Comparison of ENCODE assay signal across 23 cellular contexts in the genomic region with DNA sequence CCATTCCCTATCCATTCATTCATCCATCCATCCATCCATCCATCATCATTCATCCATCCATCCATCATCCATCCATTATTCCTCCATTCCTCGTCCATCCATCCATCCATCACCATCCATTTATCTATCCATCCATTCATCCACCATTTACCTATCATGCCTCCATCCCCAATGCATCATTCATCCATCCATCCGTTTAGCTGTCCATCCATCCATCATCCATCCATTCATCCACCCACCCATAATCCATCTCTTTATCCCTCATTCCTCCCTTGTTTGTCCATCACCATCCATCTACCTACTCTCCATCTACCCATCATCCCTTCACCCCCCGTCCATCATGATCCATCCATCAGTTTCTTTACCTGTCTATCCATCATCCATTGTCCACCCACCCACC. TPM values are rescaled to one million over a fixed set of nuclear protein-coding genes. Genes with fewer than 3 reads are reported as not detected.
DNase-seq lines count a peak whose midpoint lies in the region; ATAC-seq, FAIRE-seq and TF ChIP-seq lines count a peak whose summit lies in the region.
"Had no signal": no experiment of that assay in that cellular context is flagged by ENCODE, and none has a peak within 500 bp of the region (broad histone marks: within the 10 kb centered on the region; RNA-seq: fewer than 3 reads in every experiment).

No MANE protein-coding gene starts in this region.

- FAIRE-seq in GM12891 (lab: Jason Lieb, UNC) = peak; percentile 58
- FAIRE-seq: A204.1, GM12878, GM19239 had no signal

- H3K27me3 ChIP-seq in neuronal stem cell (ENCODE audit: control insufficient read depth in 3 of 3, insufficient read depth in 3 of 3, low read depth in 1 of 3, low read length in 3 of 3) = peaks cover 0 to 3% (median 0%) of the 10 kb centered on the region in 3 experiments
- H3K27me3 ChIP-seq: BLaER1 had no signal

- no peak overlapping the region for H3K4ac ChIP-seq in neuronal stem cell (ENCODE audit: low read length)

- no peak overlapping the region for H3K18ac ChIP-seq in neuronal stem cell (ENCODE audit: low read length)

- DNase-seq in GM12891 (ENCODE audit: insufficient read length, low spot score) = no peak
- DNase-seq in neuronal stem cell (ENCODE audit: low spot score) = no peak
- no peak for DNase-seq in stimulated activated CD4-positive, alpha-beta T cell treated with anti-CD3 and anti-CD28 coated beads, Interleukin-2, amount 100 ng/mL, for 24 hours
- no peak for DNase-seq in glomerular visceral epithelial cell (ENCODE audit: extremely low spot score)
- DNase-seq: 8988T; ACHN; BE2C; C1 segment of cervical spinal cord; CD4-positive, CD25-positive, alpha-beta regulatory T cell; COR-L47; DMS 273 treated with DMSO at 0.1 percent for 48 hours; DMS153; DMS53; DMS79; DND-41; EL; GDM1 had no signal

- CTCF ChIA-PET in HEK293 (lab: Yijun Ruan, JAX) = interaction anchor here (0.6 kb wide), 1 partner anchor 13 kb away, joined by 3 read pairs; no protein-coding TSS in a partner anchor

- no peak overlapping the region for H3K14ac ChIP-seq in neuronal stem cell (ENCODE audit: low read length)

- no peak for ATAC-seq in GM19467 (IDR thresholded peaks at IDR 0.05; ENCODE audit: unreplicated experiment)
- ATAC-seq: GM12878 had no signal

- no peak overlapping the region for H2AFZ ChIP-seq in neuronal stem cell (ENCODE audit: low read length)

- peak overlapping the region; percentile 65 for H4K8ac ChIP-seq in neuronal stem cell (ENCODE audit: low read depth, low read length)

- H2BK120ac ChIP-seq in neuronal stem cell (ENCODE audit: low read depth, low read length) = no peak overlapping the region

- peaks cover 4% of the 10 kb centered on the region for H3K79me1 ChIP-seq in neuronal stem cell (ENCODE audit: low read depth, low read length)

- H3K4me1 ChIP-seq in HEK293 (ENCODE audit: control insufficient read depth, insufficient read depth, low read length) (no peaks in the 10 kb centered on the region), neuronal stem cell (ENCODE audit: control insufficient read depth in 2 of 2, insufficient read depth in 1 of 2, low read depth in 1 of 2, low read length in 2 of 2) (peaks cover 2 to 4% of the 10 kb centered on the region in 2 donors)
- H3K4me1 ChIP-seq: BE2C had no signal

- H2AK5ac ChIP-seq in neuronal stem cell (ENCODE audit: low read depth, low read length) = no peak overlapping the region

- H3K4me3 ChIP-seq in HEK293 (ENCODE audit: low read depth, low read length) (no peak overlapping the region), neuronal stem cell (ENCODE audit: low read length in 2 of 2) (no peak overlapping the region)
- H3K4me3 ChIP-seq: BLaER1, GM12878 had no signal

- no peak overlapping the region for H2BK5ac ChIP-seq in neuronal stem cell (ENCODE audit: low read length)

- no peak overlapping the region for H2BK12ac ChIP-seq in neuronal stem cell (ENCODE audit: low read length)

- H3K4me2 ChIP-seq in neuronal stem cell (ENCODE audit: insufficient read depth, low read length, poor library complexity, severe bottlenecking) = no peak overlapping the region
- H3K4me2 ChIP-seq: BLaER1 had no signal

- H2BK15ac ChIP-seq in neuronal stem cell (ENCODE audit: low read length) = no peak overlapping the region

- H3K9me3 ChIP-seq in HEK293 (ENCODE audit: control insufficient read depth, insufficient read depth, low read depth, low read length) (no peaks in the 10 kb centered on the region), neuronal stem cell (replicated peaks in 1 of 2; ENCODE audit: control insufficient read depth in 2 of 2, insufficient read depth in 1 of 2, low read depth in 1 of 2, low read length in 2 of 2) (peaks cover 0 to 3% of the 10 kb centered on the region in 2 donors)
- H3K9me3 ChIP-seq: BE2C, BLaER1 had no signal

- H3K36me3 ChIP-seq in HEK293 (ENCODE audit: control insufficient read depth in 2 of 2, insufficient read depth in 1 of 2, low read length in 2 of 2) = peaks cover 0 to 23% of the 10 kb centered on the region in 2 experiments; a peak in 1 of 3 replicates
- H3K36me3 ChIP-seq in neuronal stem cell (replicated peaks in 1 of 2; ENCODE audit: control insufficient read depth in 2 of 2, insufficient read depth in 2 of 2, low read length in 2 of 2) = no peaks in the 10 kb centered on the region
- H3K36me3 ChIP-seq: BE2C had no signal

- TF ChIP-seq POLR2A in GM12891 (IDR thresholded peaks at IDR 0.05; ENCODE audit: low read depth, low read length) = no peak

- POLR2A ChIA-PET in HEK293 (lab: Yijun Ruan, JAX) = no interaction called here

- no peak overlapping the region for H3K23ac ChIP-seq in neuronal stem cell (ENCODE audit: low read depth, low read length, poor library complexity)

- no peak for TF ChIP-seq CTCF in HEK293 (tag by site-specific recombination; IDR thresholded peaks at IDR 0.05)

- whole genome bisulfite sequencing in neuronal stem cell (ENCODE audit: extremely low coverage in 2 of 2, insufficient read length in 2 of 2, insufficient replicate concordance in 1 of 2), 2 donors = 100% methylated on average over 2 to 3 of the region's 3 CpGs

- H4K91ac ChIP-seq in neuronal stem cell (ENCODE audit: low read depth, low read length, poor library complexity) = no peak overlapping the region

- H3K27ac ChIP-seq in HEK293 (ENCODE audit: extremely low read depth, low read depth, low read length) (no peak overlapping the region), neuronal stem cell (replicated peaks; ENCODE audit: low read length) (no peak overlapping the region)
- H3K27ac ChIP-seq: BLaER1 had no signal

- H3K9ac ChIP-seq in neuronal stem cell (ENCODE audit: low read depth, low read length, poor library complexity) = no peak overlapping the region
- H3K9ac ChIP-seq: BLaER1 had no signal

TF ChIP-seq in GM12891, 5 proteins besides CTCF, POLR2A, EP300 and RAD21:
- no peak for TF ChIP-seq POLR2AphosphoS5 (IDR thresholded peaks at IDR 0.05; ENCODE audit: low read depth, low read length)
- no peak for TF ChIP-seq POU2F2 (IDR thresholded peaks at IDR 0.05; ENCODE audit: low read depth, low read length)
- no peak for TF ChIP-seq SPI1 (IDR thresholded peaks at IDR 0.05; ENCODE audit: low read depth, low read length)
- TF ChIP-seq TAF1 (IDR thresholded peaks at IDR 0.05; ENCODE audit: low read depth, low read length) = no peak
- no peak for TF ChIP-seq PAX5 (IDR thresholded peaks at IDR 0.05; ENCODE audit: insufficient read depth, low read length, severe bottlenecking)

TF ChIP-seq in HEK293, 187 proteins besides CTCF, POLR2A, EP300 and RAD21:
- TF ChIP-seq ZNF701 (tag by site-specific recombination; IDR thresholded peaks at IDR 0.05) = no peak
- TF ChIP-seq ZNF366 (tag by site-specific recombination; conservative IDR thresholded peaks at IDR 0.05) = peak; percentile 97
- TF ChIP-seq, protein P1, sequence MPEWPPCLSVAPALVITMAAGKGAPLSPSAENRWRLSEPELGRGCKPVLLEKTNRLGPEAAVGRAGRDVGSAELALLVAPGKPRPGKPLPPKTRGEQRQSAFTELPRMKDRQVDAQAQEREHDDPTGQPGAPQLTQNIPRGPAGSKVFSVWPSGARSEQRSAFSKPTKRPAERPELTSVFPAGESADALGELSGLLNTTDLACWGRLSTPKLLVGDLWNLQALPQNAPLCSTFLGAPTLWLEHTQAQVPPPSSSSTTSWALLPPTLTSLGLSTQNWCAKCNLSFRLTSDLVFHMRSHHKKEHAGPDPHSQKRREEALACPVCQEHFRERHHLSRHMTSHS (tag by site-specific recombination; IDR thresholded peaks at IDR 0.05) = no peak
- TF ChIP-seq, protein P2, sequence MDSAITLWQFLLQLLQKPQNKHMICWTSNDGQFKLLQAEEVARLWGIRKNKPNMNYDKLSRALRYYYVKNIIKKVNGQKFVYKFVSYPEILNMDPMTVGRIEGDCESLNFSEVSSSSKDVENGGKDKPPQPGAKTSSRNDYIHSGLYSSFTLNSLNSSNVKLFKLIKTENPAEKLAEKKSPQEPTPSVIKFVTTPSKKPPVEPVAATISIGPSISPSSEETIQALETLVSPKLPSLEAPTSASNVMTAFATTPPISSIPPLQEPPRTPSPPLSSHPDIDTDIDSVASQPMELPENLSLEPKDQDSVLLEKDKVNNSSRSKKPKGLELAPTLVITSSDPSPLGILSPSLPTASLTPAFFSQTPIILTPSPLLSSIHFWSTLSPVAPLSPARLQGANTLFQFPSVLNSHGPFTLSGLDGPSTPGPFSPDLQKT (IDR thresholded peaks at IDR 0.05; ENCODE audit: borderline replicate concordance, low read depth, low read length) = no peak
- peak; percentile 81 for TF ChIP-seq ZBTB17 (tag by site-specific recombination; IDR thresholded peaks at IDR 0.05)
- TF ChIP-seq, protein P3, sequence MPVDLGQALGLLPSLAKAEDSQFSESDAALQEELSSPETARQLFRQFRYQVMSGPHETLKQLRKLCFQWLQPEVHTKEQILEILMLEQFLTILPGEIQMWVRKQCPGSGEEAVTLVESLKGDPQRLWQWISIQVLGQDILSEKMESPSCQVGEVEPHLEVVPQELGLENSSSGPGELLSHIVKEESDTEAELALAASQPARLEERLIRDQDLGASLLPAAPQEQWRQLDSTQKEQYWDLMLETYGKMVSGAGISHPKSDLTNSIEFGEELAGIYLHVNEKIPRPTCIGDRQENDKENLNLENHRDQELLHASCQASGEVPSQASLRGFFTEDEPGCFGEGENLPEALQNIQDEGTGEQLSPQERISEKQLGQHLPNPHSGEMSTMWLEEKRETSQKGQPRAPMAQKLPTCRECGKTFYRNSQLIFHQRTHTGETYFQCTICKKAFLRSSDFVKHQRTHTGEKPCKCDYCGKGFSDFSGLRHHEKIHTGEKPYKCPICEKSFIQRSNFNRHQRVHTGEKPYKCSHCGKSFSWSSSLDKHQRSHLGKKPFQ (tag by site-specific recombination; IDR thresholded peaks at IDR 0.05) = no peak
- no peak for TF ChIP-seq ZNF596 (tag by site-specific recombination; IDR thresholded peaks at IDR 0.05)
- no peak for TF ChIP-seq SCRT2 (tag by site-specific recombination; IDR thresholded peaks at IDR 0.05)
- no peak for TF ChIP-seq ZNF549 (tag by site-specific recombination; IDR thresholded peaks at IDR 0.05)
- TF ChIP-seq ZBTB8A (tag by site-specific recombination; IDR thresholded peaks at IDR 0.05) = no peak
- no peak for TF ChIP-seq ZNF555 (tag by site-specific recombination; conservative IDR thresholded peaks at IDR 0.05)

RNA-seq across cellular contexts. Expression of a gene that starts 13.6 kb away (rescaled TPM):
- polyA plus RNA-seq in GM12891 (2012; ENCODE audit: low read depth, missing spikeins) = 34.8 TPM
- 4.7 TPM for polyA plus RNA-seq in neuronal stem cell (2013, experiment 1 of 2)
- polyA plus RNA-seq in neuronal stem cell (2013, experiment 2 of 2) = 5.2 TPM
